In genomic region chr20:41080866-41081265, GRCh38 we compare ENCODE assay signal across 1 cellular context.
TF ChIP-seq lines count a peak whose summit lies in the region.

No MANE protein-coding gene starts in this region.

TF ChIP-seq in IMR-90, 13 proteins besides CTCF, POLR2A, EP300 and RAD21:
- TF ChIP-seq CEBPB (IDR thresholded peaks at IDR 0.05; ENCODE audit: low read depth, low read length): no peak
- TF ChIP-seq MXI1 (IDR thresholded peaks at IDR 0.05; ENCODE audit: borderline replicate concordance, low read depth, low read length): no peak
- no peak for TF ChIP-seq USF2 (IDR thresholded peaks at IDR 0.05; ENCODE audit: low read depth, low read length)
- TF ChIP-seq BHLHE40 (IDR thresholded peaks at IDR 0.05; ENCODE audit: low read depth, low read length): no peak
- no peak for TF ChIP-seq ELK1 (IDR thresholded peaks at IDR 0.05; ENCODE audit: borderline replicate concordance, low read depth, low read length)
- TF ChIP-seq RFX5 (IDR thresholded peaks at IDR 0.05; ENCODE audit: low read depth, low read length): no peak
- TF ChIP-seq CHD1 (IDR thresholded peaks at IDR 0.05; ENCODE audit: low read depth, low read length): no peak
- no peak for TF ChIP-seq MAFK (IDR thresholded peaks at IDR 0.05; ENCODE audit: low read depth, low read length)
TF ChIP-seq in IMR-90: peak in this region for 0.
